ENCODE assay signal across 25 cellular contexts in genomic region chr2:236755278-236755840, GRCh38.
DNase-seq lines count a peak whose midpoint lies in the region; ATAC-seq and TF ChIP-seq lines count a peak whose summit lies in the region.
"Had no signal": no experiment of that assay in that cellular context is flagged by ENCODE, and none has a peak within 500 bp of the region (broad histone marks: within the 10 kb centered on the region; RNA-seq: fewer than 3 reads in every experiment).

No MANE protein-coding gene starts in this region.

- no peak overlapping the region for H3K9ac ChIP-seq in smooth muscle cell (ENCODE audit: low read depth)

- CTCF ChIA-PET in PC-9 (lab: Charles Lee): interaction anchor here (0.7 kb wide), 1 partner anchor 18 kb away, joined by 3 read pairs; no protein-coding TSS in a partner anchor

- H4K20me1 ChIP-seq in PC-9 (ENCODE audit: insufficient read depth): no peaks in the 10 kb centered on the region
- no peaks in the 10 kb centered on the region for H4K20me1 ChIP-seq in smooth muscle cell (ENCODE audit: low read depth)

- H3K79me2 ChIP-seq in PC-9 (ENCODE audit: low read depth) (no peaks in the 10 kb centered on the region), smooth muscle cell (ENCODE audit: low read depth) (no peaks in the 10 kb centered on the region)

- H3K9me3 ChIP-seq in PC-9 (ENCODE audit: insufficient read depth, low read depth): no peaks in the 10 kb centered on the region
- no peaks in the 10 kb centered on the region for H3K9me3 ChIP-seq in smooth muscle cell (replicated peaks; ENCODE audit: low read depth)
- H3K9me3 ChIP-seq: Peyer's patch had no signal

- H3K9me2 ChIP-seq in PC-9 (ENCODE audit: insufficient read depth): no peaks in the 10 kb centered on the region

- DNase-seq in DMS79 treated with DMSO at 0.1 percent for 48 hours (lab: John Stamatoyannopoulos, UW) (peak; percentile 45), DMS79 (lab: John Stamatoyannopoulos, UW) (no peak), PC-9 (peak in 1 of 2 experiments; percentile 65), fibroblast of the aortic adventitia (ENCODE audit: low read depth) (peak; percentile 42), smooth muscle cell (lab: John Stamatoyannopoulos, UW; ENCODE audit: unreplicated experiment) (no peak), globus pallidus (ENCODE audit: low spot score) (no peak)
- DNase-seq: ACHN; Calu3; CD8-positive, alpha-beta memory T cell; DMS153; GDM1; H7; MM.1S; NCI-H1048; NCI-H1436 treated with DMSO at 0.1 percent for 48 hours; NCI-H2081; NCI-H2171; NCI-H524 treated with DMSO at 0.1 percent for 48 hours; NCI-H82; Peyer's patch had no signal

- peaks cover 16% of the 10 kb centered on the region; the same call in 1 of the 2 replicates for H3F3A ChIP-seq in PC-9 (ENCODE audit: insufficient read depth, low read depth)
- H3F3A ChIP-seq in smooth muscle cell (ENCODE audit: low read depth): no peaks in the 10 kb centered on the region

- no TSS peak for BruUV-seq in PC-9 (replicated peaks; lab: Mats Ljungman, UMichigan)

- ATAC-seq in HG02981 (IDR thresholded peaks at IDR 0.05; ENCODE audit: unreplicated experiment): no peak
- ATAC-seq in HG02870 (IDR thresholded peaks at IDR 0.05; ENCODE audit: unreplicated experiment): no peak
- ATAC-seq: SK-N-SH treated with all-trans-retinoic acid at 6 μM for 48 hours had no signal

- H3K36me3 ChIP-seq in PC-9 (ENCODE audit: low read depth) (no peaks in the 10 kb centered on the region), smooth muscle cell (ENCODE audit: low read depth) (no peaks in the 10 kb centered on the region)
- H3K36me3 ChIP-seq: Peyer's patch had no signal

- TF ChIP-seq CTCF in PC-9 (conservative IDR thresholded peaks at IDR 0.05) (no peak), fibroblast of the aortic adventitia (IDR thresholded peaks at IDR 0.05; ENCODE audit: insufficient read depth, low read length) (no peak), smooth muscle cell (IDR thresholded peaks at IDR 0.05; ENCODE audit: borderline replicate concordance, insufficient read depth, poor library complexity, severe bottlenecking) (no peak)

- H2AFZ ChIP-seq in PC-9: no peak overlapping the region
- H2AFZ ChIP-seq in smooth muscle cell (ENCODE audit: low read depth): peak overlapping the region; percentile 45

- H3K4me1 ChIP-seq in PC-9 (replicated peaks; ENCODE audit: insufficient read depth): peaks cover 61% of the 10 kb centered on the region
- peaks cover 5% of the 10 kb centered on the region for H3K4me1 ChIP-seq in smooth muscle cell (ENCODE audit: low read depth)
- H3K4me1 ChIP-seq: Peyer's patch had no signal

- H3K4me3 ChIP-seq in PC-9 (no peak overlapping the region), fibroblast of the aortic adventitia (ENCODE audit: low read depth, low read length) (no peak overlapping the region), smooth muscle cell (no peak overlapping the region)
- H3K4me3 ChIP-seq: Peyer's patch had no signal

- POLR2A ChIA-PET in PC-9 (lab: Charles Lee; ENCODE audit: unreplicated experiment): no interaction called here

- H3K27me3 ChIP-seq in PC-9 (ENCODE audit: insufficient read depth, low read depth): no peaks in the 10 kb centered on the region
- H3K27me3 ChIP-seq in smooth muscle cell (ENCODE audit: low read depth): no peaks in the 10 kb centered on the region
- H3K27me3 ChIP-seq: Peyer's patch had no signal

- peak overlapping the region; percentile 20; the same call in 1 of the 2 replicates for H3K4me2 ChIP-seq in PC-9
- H3K4me2 ChIP-seq in smooth muscle cell: no peak overlapping the region

- intact Hi-C loops in PC-9 (cut with micrococcal nuclease; ENCODE audit: unreplicated experiment): no loop called here

- WGBS in smooth muscle cell (ENCODE audit: low lambda C conversion rate): 96% methylated on average over 5 of the region's 5 CpGs

- H3K27ac ChIP-seq in PC-9: no peak overlapping the region
- no peak overlapping the region for H3K27ac ChIP-seq in smooth muscle cell (ENCODE audit: low read depth)
- H3K27ac ChIP-seq: 22Rv1, C4-2B, Peyer's patch had no signal

Comparison
In these comparisons a context has a peak if more than half of its experiments do, and no peak if none do; other contexts are left out.
1. DNase-seq: peak in DMS79 treated with DMSO at 0.1 percent for 48 hours (single experiment) and fibroblast of the aortic adventitia (single experiment); none in DMS79 (single experiment), smooth muscle cell (single experiment) and globus pallidus (single experiment).